In genomic region chr10:28118985-28119628, GRCh38 we compare ENCODE assay signal across 23 cellular contexts.
A peak's percentile ranks its signal among the peaks of the same experiment; 100 is the strongest.
DNase-seq lines count a peak whose midpoint lies in the region; ATAC-seq, FAIRE-seq and TF ChIP-seq lines count a peak whose summit lies in the region.
"Had no signal": no experiment of that assay in that cellular context is flagged by ENCODE, and none has a peak within 500 bp of the region (broad histone marks: within the 10 kb centered on the region; RNA-seq: fewer than 3 reads in every experiment).

No MANE protein-coding gene starts in this region.

- H3K4me3 ChIP-seq in neural progenitor cell: no peak overlapping the region
- H3K4me3 ChIP-seq: SJSA1, skin epidermis, upper lobe of right lung had no signal

- POLR2A ChIA-PET in T-cell (lab: Charles Lee): no interaction called here

- no peaks in the 10 kb centered on the region for H4K20me1 ChIP-seq in neural progenitor cell (ENCODE audit: low read depth)

- H3K4me1 ChIP-seq in neural progenitor cell: peaks cover 19% of the 10 kb centered on the region
- H3K4me1 ChIP-seq: upper lobe of right lung had no signal

- CTCF ChIA-PET in T-cell (lab: Charles Lee): interaction anchor here in 1 of 2 donors (0.6 kb wide), 1 partner anchor 562 kb away, joined by 3 read pairs; no protein-coding TSS in a partner anchor

- H3K27me3 ChIP-seq in neural progenitor cell: no peaks in the 10 kb centered on the region
- H3K27me3 ChIP-seq: SJSA1, upper lobe of right lung had no signal

- peak overlapping the region; percentile 30 for H3K4me2 ChIP-seq in neural progenitor cell

- H3K9me3 ChIP-seq in neural progenitor cell (ENCODE audit: low read depth): no peaks in the 10 kb centered on the region
- H3K9me3 ChIP-seq: SJSA1, upper lobe of right lung had no signal

- no peaks in the 10 kb centered on the region for H3F3A ChIP-seq in neural progenitor cell (ENCODE audit: low read depth)

- no peak overlapping the region for H3K4me3 Mint-ChIP-seq in activated naive CD8-positive, alpha-beta T cell treated with anti-CD3 and anti-CD28 coated beads, Interleukin-2, amount 50 U/mL, for 24 hours
- no peak overlapping the region for H3K4me3 Mint-ChIP-seq in neural progenitor cell
- H3K4me3 Mint-ChIP-seq in T-cell: no peak overlapping the region
- H3K4me3 Mint-ChIP-seq: activated CD4-positive, alpha-beta T cell treated with anti-CD3 and anti-CD28 coated beads, Interleukin-2, amount 10 ng/mL, durations not matched to agents 24 days and 14 days; B cell; CD8-positive, alpha-beta memory T cell; dendritic cell treated with granulocyte-macrophage colony-stimulating factor and Interleukin-4, amounts not matched to agents 40 ng/mL and 50 ng/mL, for 4 days had no signal

- H3K27ac Mint-ChIP-seq in activated naive CD8-positive, alpha-beta T cell treated with anti-CD3 and anti-CD28 coated beads, Interleukin-2, amount 50 U/mL, for 24 hours: peak overlapping the region; percentile 79
- H3K27ac Mint-ChIP-seq in neural progenitor cell (no peak overlapping the region), T-cell (no peak overlapping the region)
- H3K27ac Mint-ChIP-seq: activated CD4-positive, alpha-beta T cell treated with anti-CD3 and anti-CD28 coated beads, Interleukin-2, amount 10 ng/mL, durations not matched to agents 24 days and 14 days; B cell; dendritic cell treated with granulocyte-macrophage colony-stimulating factor and Interleukin-4, amounts not matched to agents 40 ng/mL and 50 ng/mL, for 4 days had no signal

- TF ChIP-seq CTCF in neural progenitor cell (IDR thresholded peaks at IDR 0.05): no peak

- peaks cover 27% of the 10 kb centered on the region for H3K4me1 Mint-ChIP-seq in activated naive CD8-positive, alpha-beta T cell treated with anti-CD3 and anti-CD28 coated beads, Interleukin-2, amount 50 U/mL, for 24 hours
- H3K4me1 Mint-ChIP-seq in neural progenitor cell (peaks cover 6% of the 10 kb centered on the region), T-cell (peaks cover 0 to 5% (median 3%) of the 10 kb centered on the region in 3 donors)
- H3K4me1 Mint-ChIP-seq: B cell; CD8-positive, alpha-beta memory T cell had no signal

- peak overlapping the region; percentile 3 for H3K9ac ChIP-seq in neural progenitor cell

- H2AFZ ChIP-seq in neural progenitor cell (replicated peaks): no peak overlapping the region

- H3K36me3 Mint-ChIP-seq in activated naive CD8-positive, alpha-beta T cell treated with anti-CD3 and anti-CD28 coated beads, Interleukin-2, amount 50 U/mL, for 24 hours (ENCODE audit: low read depth): peaks cover 21% of the 10 kb centered on the region
- H3K36me3 Mint-ChIP-seq in neural progenitor cell (no peaks in the 10 kb centered on the region), T-cell (peaks cover 57% of the 10 kb centered on the region)

- H3K27me3 Mint-ChIP-seq in activated naive CD8-positive, alpha-beta T cell treated with anti-CD3 and anti-CD28 coated beads, Interleukin-2, amount 50 U/mL, for 24 hours: no peaks in the 10 kb centered on the region
- H3K27me3 Mint-ChIP-seq in neural progenitor cell (ENCODE audit: insufficient read depth, low read depth): no peaks in the 10 kb centered on the region
- no peaks in the 10 kb centered on the region for H3K27me3 Mint-ChIP-seq in T-cell
- H3K27me3 Mint-ChIP-seq: activated CD4-positive, alpha-beta T cell treated with anti-CD3 and anti-CD28 coated beads, Interleukin-2, amount 10 ng/mL, durations not matched to agents 24 days and 14 days; B cell; dendritic cell treated with granulocyte-macrophage colony-stimulating factor and Interleukin-4, amounts not matched to agents 40 ng/mL and 50 ng/mL, for 4 days had no signal

- H3K79me2 ChIP-seq in neural progenitor cell (ENCODE audit: low read depth): no peaks in the 10 kb centered on the region

- FAIRE-seq in GM18507 (lab: Jason Lieb, UNC): peak; percentile 15

- DNase-seq in GM18507 (ENCODE audit: extremely low spot score, insufficient read length, low read depth) (no peak), HT-29 (ENCODE audit: low spot score) (peak; percentile 30), neural progenitor cell (ENCODE audit: low spot score) (no peak), LoVo (ENCODE audit: low spot score) (no peak), T-cell (no peak), NCI-H82 treated with DMSO at 0.1 percent for 48 hours (lab: John Stamatoyannopoulos, UW; ENCODE audit: unreplicated experiment) (no peak)
- DNase-seq in activated naive CD8-positive, alpha-beta T cell treated with anti-CD3 and anti-CD28 coated beads, Interleukin-2, amount 50 U/mL, for 24 hours: no peak
- no peak for DNase-seq in activated effector memory CD4-positive, alpha-beta T cell treated with anti-CD3 and anti-CD28 coated beads, Interleukin-2, amount 50 U/mL, for 16 hours
- DNase-seq: activated CD4-positive, alpha-beta T cell treated with anti-CD3 and anti-CD28 coated beads, Interleukin-2, amount 10 ng/mL, durations not matched to agents 24 days and 14 days; activated effector memory CD4-positive, alpha-beta T cell treated with Interleukin-2 at 50 U/mL for 16 hours; anterior cingulate cortex; CD8-positive, alpha-beta memory T cell; MV-4-11; NCI-H1694; NCI-H524 treated with DMSO at 0.1 percent for 48 hours; nucleus accumbens; substantia nigra; T-helper 2 cell; upper lobe of right lung had no signal

- H3K36me3 ChIP-seq in neural progenitor cell: no peaks in the 10 kb centered on the region
- H3K36me3 ChIP-seq: SJSA1, upper lobe of right lung had no signal

- H3K9me3 Mint-ChIP-seq in activated naive CD8-positive, alpha-beta T cell treated with anti-CD3 and anti-CD28 coated beads, Interleukin-2, amount 50 U/mL, for 24 hours: no peaks in the 10 kb centered on the region
- H3K9me3 Mint-ChIP-seq in neural progenitor cell (no peaks in the 10 kb centered on the region), T-cell (no peaks in the 10 kb centered on the region)
- H3K9me3 Mint-ChIP-seq: activated CD4-positive, alpha-beta T cell treated with anti-CD3 and anti-CD28 coated beads, Interleukin-2, amount 10 ng/mL, durations not matched to agents 24 days and 14 days; CD8-positive, alpha-beta memory T cell; dendritic cell treated with granulocyte-macrophage colony-stimulating factor and Interleukin-4, amounts not matched to agents 40 ng/mL and 50 ng/mL, for 4 days had no signal

- no peak overlapping the region for H3K27ac ChIP-seq in neural progenitor cell
- H3K27ac ChIP-seq: SJSA1, skin epidermis, upper lobe of right lung had no signal

- peak; percentile 61 for ATAC-seq in activated naive CD8-positive, alpha-beta T cell treated with anti-CD3 and anti-CD28 coated beads, Interleukin-2, amount 50 U/mL, for 24 hours
- ATAC-seq in T-cell (replicated peaks in 1 of 4): no peak
- ATAC-seq: upper lobe of right lung had no signal
